8 cellular contexts compared by ENCODE assay signal in genomic region chr2:207710814-207711740, GRCh38. TPM values are rescaled to one million over a fixed set of nuclear protein-coding genes. Genes with fewer than 3 reads are reported as not detected.
DNase-seq lines count a peak whose midpoint lies in the region; ATAC-seq and TF ChIP-seq lines count a peak whose summit lies in the region.

Gene CCNYL1 (plus strand): TSS chr2:207711640. CDS start chr2:207711897, 257 bp downstream.

- peak in 1 of 2 donors; percentile 61 for TF ChIP-seq CTCF in left lung (IDR thresholded peaks at IDR 0.05)

- ATAC-seq in GM19328 (IDR thresholded peaks at IDR 0.05; ENCODE audit: unreplicated experiment), result peak; percentile 97
- peak; percentile 97 for ATAC-seq in HG03520 (IDR thresholded peaks at IDR 0.05; ENCODE audit: unreplicated experiment)
- ATAC-seq in left lung, result peak; percentile 98

- H3K4me1 ChIP-seq in BLaER1 (peaks cover 19% of the 10 kb centered on the region), left lung (peaks cover 0 to 28% of the 10 kb centered on the region in 2 donors)

- H3K9me3 ChIP-seq in BLaER1 (no peaks in the 10 kb centered on the region), left lung (no peaks in the 10 kb centered on the region)

- intact Hi-C loops in left lung (cut with DNase I), result no loop called here

- DNase-seq in NCI-H69 (lab: John Stamatoyannopoulos, UW) (peak; percentile 98), dermis blood vessel endothelial cell (peak; percentile 100), left lung (peak; percentile 100)
- peak; percentile 88 to 96 for DNase-seq in activated CD4-positive, alpha-beta T cell treated with anti-CD3 and anti-CD28 coated beads, Interleukin-2, amount 50 U/mL, for 24 hours (ENCODE audit: low read depth in 1 of 2, low spot score in 1 of 2)
- peak; percentile 93 to 95 for DNase-seq in stimulated activated CD4-positive, alpha-beta T cell treated with anti-CD3 and anti-CD28 coated beads, Interleukin-2, amount 100 ng/mL, for 48 hours

- H4K20me1 ChIP-seq in BLaER1, result peaks cover 12% of the 10 kb centered on the region; the same call in 1 of the 2 replicates

- peak within 1 kb of the TSS; percentile 85 for H3K4me2 ChIP-seq in BLaER1

- H3K4me3 ChIP-seq in BLaER1, result peak within 1 kb of the TSS; percentile 93
- H3K4me3 ChIP-seq in left lung, result peak within 1 kb of the TSS; percentile 91 to 96

- peak within 1 kb of the TSS; percentile 88 for H3K9ac ChIP-seq in BLaER1

- H3K27me3 ChIP-seq in BLaER1 (no peaks in the 10 kb centered on the region), left lung (no peaks in the 10 kb centered on the region)

- H3K27ac ChIP-seq in BLaER1 (peak within 1 kb of the TSS; percentile 82), left lung (peak within 1 kb of the TSS; percentile 89 to 91)

- H3K36me3 ChIP-seq in BLaER1 (peaks cover 7% of the 10 kb centered on the region; the same call in 1 of the 2 replicates), left lung (peaks cover 0 to 3% of the 10 kb centered on the region in 2 donors)

RNA-seq across cellular contexts. Expression of gene CCNYL1, which starts in this region (rescaled TPM):
- total RNA-seq in dermis blood vessel endothelial cell (30.3 and 53.9 TPM in 2 replicates), left lung (10 to 100 TPM; 20.6 to 33.2 TPM)

Comparison
In these comparisons a context has a peak if more than half of its experiments do, and no peak if none do; other contexts are left out.
1. Peak in every context shown above with its lines: DNase-seq, ATAC-seq, H3K4me3 ChIP-seq and H3K27ac ChIP-seq.